ENCODE assay signal across 16 cellular contexts in the genomic region with DNA sequence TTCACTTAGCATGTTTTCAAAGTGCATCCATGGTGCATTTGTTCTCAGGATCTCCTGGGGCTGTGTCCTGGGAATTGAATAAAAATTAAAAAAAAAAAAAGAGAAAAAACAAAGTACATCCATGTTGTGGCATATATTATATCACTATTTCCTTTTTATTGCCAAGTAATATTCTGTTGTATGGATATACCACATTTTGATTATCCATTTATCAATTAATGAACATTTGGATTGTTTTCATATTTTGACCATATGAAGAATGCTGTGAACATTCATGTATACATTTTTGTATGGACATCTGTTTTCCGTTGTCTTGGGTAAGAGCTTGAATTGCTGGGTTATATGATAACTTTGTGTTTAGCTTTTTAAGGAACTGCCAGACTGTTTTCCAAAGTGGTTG. TPM values are rescaled to one million over a fixed set of nuclear protein-coding genes. Genes with fewer than 3 reads are reported as not detected.
DNase-seq lines count a peak whose midpoint lies in the region; ATAC-seq and TF ChIP-seq lines count a peak whose summit lies in the region.
"Had no signal": no experiment of that assay in that cellular context is flagged by ENCODE, and none has a peak within 500 bp of the region (broad histone marks: within the 10 kb centered on the region; RNA-seq: fewer than 3 reads in every experiment).

No MANE protein-coding gene starts in this region.

- POLR2A ChIA-PET in naive thymus-derived CD4-positive, alpha-beta T cell (lab: Charles Lee) = no interaction called here

- no peak for ATAC-seq in naive thymus-derived CD4-positive, alpha-beta T cell
- no peak for ATAC-seq in aorta (ENCODE audit: low FRiP score)
- ATAC-seq: HCT116 had no signal

- WGBS in aorta, 2 donors = 97 to 98% methylated on average over 1 of the region's 1 CpG

- H3K27me3 ChIP-seq in naive thymus-derived CD4-positive, alpha-beta T cell (ENCODE audit: control insufficient read depth in 2 of 2, insufficient read depth in 2 of 2, low read length in 2 of 2) = no peaks in the 10 kb centered on the region
- no peaks in the 10 kb centered on the region for H3K27me3 ChIP-seq in aorta (ENCODE audit: control insufficient read depth in 1 of 2, insufficient read depth in 2 of 2, low read length in 1 of 2)
- H3K27me3 ChIP-seq: BE2C had no signal

- no peak overlapping the region for H3K4me3 ChIP-seq in naive thymus-derived CD4-positive, alpha-beta T cell (ENCODE audit: low read length)
- no peak overlapping the region for H3K4me3 ChIP-seq in aorta (ENCODE audit: low read length in 2 of 2)

- no peak for TF ChIP-seq POLR2A in erythroblast (IDR thresholded peaks at IDR 0.05; ENCODE audit: low read length)

- intact Hi-C loops in activated T-helper 2 cell treated with anti-CD3 and anti-CD28 coated beads, Interferon-gamma antibody, Interleukin-2, Interleukin-4, amounts not matched to agents 10 μg/mL and 5 μg/mL and 100 μg/mL, durations not matched to agents 14 hours and 24 hours and 36 hours (cut with micrococcal nuclease) = no loop called here
- intact Hi-C loops in naive thymus-derived CD4-positive, alpha-beta T cell (cut with micrococcal nuclease) = no loop called here
- intact Hi-C loops in aorta (cut with DNase I) = no loop called here

- no peak overlapping the region for H3K27ac ChIP-seq in naive thymus-derived CD4-positive, alpha-beta T cell (ENCODE audit: low read depth, low read length)
- no peak overlapping the region for H3K27ac ChIP-seq in aorta (ENCODE audit: low read depth in 1 of 2, low read length in 2 of 2)

- CTCF ChIA-PET in naive thymus-derived CD4-positive, alpha-beta T cell (lab: Charles Lee) = interaction anchor here (0.7 kb wide), 2 partner anchors 23 to 26 kb away, joined by 3 to 4 read pairs; no protein-coding TSS in a partner anchor

- H3K36me3 ChIP-seq in naive thymus-derived CD4-positive, alpha-beta T cell (ENCODE audit: control insufficient read depth in 2 of 3, insufficient read depth in 3 of 3, low read length in 3 of 3) = peaks cover 0 to 7% (median 0%) of the 10 kb centered on the region in 3 experiments
- H3K36me3 ChIP-seq in aorta (ENCODE audit: control insufficient read depth in 1 of 2, insufficient read depth in 2 of 2, low read length in 1 of 2) = no peaks in the 10 kb centered on the region

- H3K4me1 Mint-ChIP-seq in activated naive CD8-positive, alpha-beta T cell (ENCODE audit: low read depth) = peaks cover 29% of the 10 kb centered on the region
- peaks cover 22% of the 10 kb centered on the region for H3K4me1 Mint-ChIP-seq in activated naive CD8-positive, alpha-beta T cell treated with anti-CD3 and anti-CD28 coated beads for 36 hours
- H3K4me1 Mint-ChIP-seq in activated T-helper 2 cell treated with anti-CD3 and anti-CD28 coated beads, Interferon-gamma antibody, Interleukin-2, Interleukin-4, amounts not matched to agents 10 μg/mL and 5 μg/mL and 100 μg/mL, durations not matched to agents 14 hours and 24 hours and 36 hours (ENCODE audit: low read depth) = peaks cover 18% of the 10 kb centered on the region
- peaks cover 8 to 29% (median 19%) of the 10 kb centered on the region in 7 donors for H3K4me1 Mint-ChIP-seq in naive thymus-derived CD4-positive, alpha-beta T cell

- H3K9me3 ChIP-seq in naive thymus-derived CD4-positive, alpha-beta T cell (ENCODE audit: control insufficient read depth in 2 of 3, low read length in 3 of 3) = no peaks in the 10 kb centered on the region
- H3K9me3 ChIP-seq in aorta (ENCODE audit: control insufficient read depth, low read length) = no peaks in the 10 kb centered on the region
- H3K9me3 ChIP-seq: BE2C had no signal

- H3K4me1 ChIP-seq in naive thymus-derived CD4-positive, alpha-beta T cell (ENCODE audit: control insufficient read depth in 2 of 2, insufficient read depth in 2 of 2, low read length in 2 of 2) = peaks cover 0 to 9% of the 10 kb centered on the region in 2 donors
- no peaks in the 10 kb centered on the region for H3K4me1 ChIP-seq in aorta (ENCODE audit: control insufficient read depth in 1 of 2, insufficient read depth in 2 of 2, low read length in 2 of 2)

- H3K4me3 Mint-ChIP-seq in activated naive CD8-positive, alpha-beta T cell = no peak overlapping the region
- no peak overlapping the region for H3K4me3 Mint-ChIP-seq in activated naive CD8-positive, alpha-beta T cell treated with anti-CD3 and anti-CD28 coated beads for 36 hours
- no peak overlapping the region for H3K4me3 Mint-ChIP-seq in activated T-helper 2 cell treated with anti-CD3 and anti-CD28 coated beads, Interferon-gamma antibody, Interleukin-2, Interleukin-4, amounts not matched to agents 10 μg/mL and 5 μg/mL and 100 μg/mL, durations not matched to agents 14 hours and 24 hours and 36 hours (ENCODE audit: low read depth)
- H3K4me3 Mint-ChIP-seq in naive thymus-derived CD4-positive, alpha-beta T cell = no peak overlapping the region
- H3K4me3 Mint-ChIP-seq: CD4-positive, CD25-positive, alpha-beta regulatory T cell; CD8-positive, alpha-beta memory T cell had no signal

- no peaks in the 10 kb centered on the region for H3K27me3 Mint-ChIP-seq in activated naive CD8-positive, alpha-beta T cell
- no peaks in the 10 kb centered on the region for H3K27me3 Mint-ChIP-seq in activated naive CD8-positive, alpha-beta T cell treated with anti-CD3 and anti-CD28 coated beads for 36 hours
- no peaks in the 10 kb centered on the region for H3K27me3 Mint-ChIP-seq in activated T-helper 2 cell treated with anti-CD3 and anti-CD28 coated beads, Interferon-gamma antibody, Interleukin-2, Interleukin-4, amounts not matched to agents 10 μg/mL and 5 μg/mL and 100 μg/mL, durations not matched to agents 14 hours and 24 hours and 36 hours (ENCODE audit: low read depth)
- H3K27me3 Mint-ChIP-seq in naive thymus-derived CD4-positive, alpha-beta T cell = no peaks in the 10 kb centered on the region
- H3K27me3 Mint-ChIP-seq: CD4-positive, CD25-positive, alpha-beta regulatory T cell; CD8-positive, alpha-beta memory T cell had no signal

- no peaks in the 10 kb centered on the region for H3K9me3 Mint-ChIP-seq in activated naive CD8-positive, alpha-beta T cell (ENCODE audit: low read depth)
- H3K9me3 Mint-ChIP-seq in activated naive CD8-positive, alpha-beta T cell treated with anti-CD3 and anti-CD28 coated beads for 36 hours = peaks cover 5% of the 10 kb centered on the region
- H3K9me3 Mint-ChIP-seq in activated T-helper 2 cell treated with anti-CD3 and anti-CD28 coated beads, Interferon-gamma antibody, Interleukin-2, Interleukin-4, amounts not matched to agents 10 μg/mL and 5 μg/mL and 100 μg/mL, durations not matched to agents 14 hours and 24 hours and 36 hours = no peaks in the 10 kb centered on the region
- H3K9me3 Mint-ChIP-seq in naive thymus-derived CD4-positive, alpha-beta T cell = no peaks in the 10 kb centered on the region
- H3K9me3 Mint-ChIP-seq: CD8-positive, alpha-beta memory T cell had no signal

- no peak for DNase-seq in activated naive CD8-positive, alpha-beta T cell treated with anti-CD3 and anti-CD28 coated beads for 36 hours
- no peak for DNase-seq in activated T-helper 2 cell treated with anti-CD3 and anti-CD28 coated beads, Interferon-gamma antibody, Interleukin-2, Interleukin-4, amounts not matched to agents 10 μg/mL and 5 μg/mL and 100 μg/mL, durations not matched to agents 14 hours and 24 hours and 36 hours (ENCODE audit: low spot score)
- DNase-seq in fibroblast of the conjunctiva (ENCODE audit: low read depth) = peak; percentile 4
- DNase-seq in naive thymus-derived CD4-positive, alpha-beta T cell = no peak
- no peak for DNase-seq in erythroblast (lab: John Stamatoyannopoulos, UW)
- no peak for DNase-seq in aorta
- DNase-seq: BE2C; C1 segment of cervical spinal cord; CD4-positive, CD25-positive, alpha-beta regulatory T cell; CD8-positive, alpha-beta memory T cell; COR-L47; GOT3; H7; IMR-90 had no signal

- peak overlapping the region; percentile 10 for H3K27ac Mint-ChIP-seq in activated naive CD8-positive, alpha-beta T cell
- H3K27ac Mint-ChIP-seq in activated naive CD8-positive, alpha-beta T cell treated with anti-CD3 and anti-CD28 coated beads for 36 hours = no peak overlapping the region
- peak overlapping the region; percentile 28 for H3K27ac Mint-ChIP-seq in activated T-helper 2 cell treated with anti-CD3 and anti-CD28 coated beads, Interferon-gamma antibody, Interleukin-2, Interleukin-4, amounts not matched to agents 10 μg/mL and 5 μg/mL and 100 μg/mL, durations not matched to agents 14 hours and 24 hours and 36 hours
- no peak overlapping the region for H3K27ac Mint-ChIP-seq in naive thymus-derived CD4-positive, alpha-beta T cell
- H3K27ac Mint-ChIP-seq: CD4-positive, CD25-positive, alpha-beta regulatory T cell had no signal

- peaks cover 14% of the 10 kb centered on the region for H3K36me3 Mint-ChIP-seq in activated naive CD8-positive, alpha-beta T cell
- peaks cover 36% of the 10 kb centered on the region for H3K36me3 Mint-ChIP-seq in activated naive CD8-positive, alpha-beta T cell treated with anti-CD3 and anti-CD28 coated beads for 36 hours
- peaks cover 45% of the 10 kb centered on the region for H3K36me3 Mint-ChIP-seq in activated T-helper 2 cell treated with anti-CD3 and anti-CD28 coated beads, Interferon-gamma antibody, Interleukin-2, Interleukin-4, amounts not matched to agents 10 μg/mL and 5 μg/mL and 100 μg/mL, durations not matched to agents 14 hours and 24 hours and 36 hours (ENCODE audit: low read depth)
- H3K36me3 Mint-ChIP-seq in naive thymus-derived CD4-positive, alpha-beta T cell = peaks cover 6 to 34% (median 26%) of the 10 kb centered on the region in 5 donors

RNA-seq across cellular contexts. Expression of a gene that starts 44.5 kb away (rescaled TPM):
- total RNA-seq in activated naive CD8-positive, alpha-beta T cell treated with anti-CD3 and anti-CD28 coated beads for 36 hours = 10 to 100 TPM; 79.9 to 85.4 TPM
- 66.1 and 69.6 TPM in 2 replicates for total RNA-seq in activated T-helper 2 cell treated with anti-CD3 and anti-CD28 coated beads, Interferon-gamma antibody, Interleukin-2, Interleukin-4, amounts not matched to agents 10 μg/mL and 5 μg/mL and 100 μg/mL, durations not matched to agents 14 hours and 24 hours and 36 hours
- total RNA-seq in naive thymus-derived CD4-positive, alpha-beta T cell = 10 to 100 TPM; 60.3 to 81.8 (median 77.3) TPM
- 10 to 100 TPM; 40.8 to 42.3 TPM for polyA plus RNA-seq in naive thymus-derived CD4-positive, alpha-beta T cell
- 10 to 100 TPM; 35.9 to 43.9 TPM for total RNA-seq in aorta
- polyA plus RNA-seq in aorta = 10 to 100 TPM in 1 of 2 donors, 1 to 10 TPM in 1; 7.8 to 17.8 TPM

Comparison
In these comparisons a context has a peak if more than half of its experiments do, and no peak if none do; other contexts are left out.
1. H3K27ac Mint-ChIP-seq: peak in activated naive CD8-positive, alpha-beta T cell (single experiment) and activated T-helper 2 cell treated with anti-CD3 and anti-CD28 coated beads, Interferon-gamma antibody, Interleukin-2, Interleukin-4, amounts not matched to agents 10 μg/mL and 5 μg/mL and 100 μg/mL, durations not matched to agents 14 hours and 24 hours and 36 hours (single experiment); none in activated naive CD8-positive, alpha-beta T cell treated with anti-CD3 and anti-CD28 coated beads for 36 hours (single experiment) and naive thymus-derived CD4-positive, alpha-beta T cell (0 of 9).